ENCODE assay signal across 8 cellular contexts in genomic region chr16:2513405-2514332, GRCh38. TPM values are rescaled to one million over a fixed set of nuclear protein-coding genes. Genes with fewer than 3 reads are reported as not detected.
A peak's percentile ranks its signal among the peaks of the same experiment; 100 is the strongest.
DNase-seq lines count a peak whose midpoint lies in the region; ATAC-seq and TF ChIP-seq lines count a peak whose summit lies in the region.

Gene ATP6V0C, plus strand, starts transcription at chr16:2513952. Its CDS starts 152 bp downstream, at chr16:2514104.

- no peak for TF ChIP-seq EP300 in esophagus muscularis mucosa (IDR thresholded peaks at IDR 0.05)

- 3% methylated on average over 23 of the region's 122 CpGs for WGBS in esophagus muscularis mucosa

- peak within 1 kb of the TSS; percentile 96 to 100 (median 99) for H3K27ac ChIP-seq in esophagus muscularis mucosa (replicated peaks in 1 of 4)

- peak in 1 of 3 experiments; percentile 19 for TF ChIP-seq CTCF in esophagus muscularis mucosa (IDR thresholded peaks at IDR 0.05)

- H3K36me3 ChIP-seq in esophagus muscularis mucosa: no peaks in the 10 kb centered on the region

- H3K4me3 ChIP-seq in esophagus muscularis mucosa: peak within 1 kb of the TSS; percentile 83 to 100 (median 97)

- no peaks in the 10 kb centered on the region for H3K9me3 ChIP-seq in esophagus muscularis mucosa

- peaks cover 49 to 68% (median 67%) of the 10 kb centered on the region in 4 donors for H3K4me1 ChIP-seq in esophagus muscularis mucosa

- intact Hi-C loops in esophagus muscularis mucosa (cut with DNase I): no loop called here

- H3K27me3 ChIP-seq in esophagus muscularis mucosa: peaks cover 0 to 5% (median 0%) of the 10 kb centered on the region in 4 donors

- DNase-seq in DMS53 (lab: John Stamatoyannopoulos, UW) (peak; percentile 98), KG1 (lab: John Stamatoyannopoulos, UW) (peak; percentile 91), esophagus muscularis mucosa (ENCODE audit: extremely low spot score) (peak; percentile 98), myocyte (ENCODE audit: low read depth) (peak; percentile 87)
- peak; percentile 94 to 95 for DNase-seq in activated T-cell treated with anti-CD3 and anti-CD28 coated beads, Interleukin-2, amount 50 U/mL, for 48 hours
- peak; percentile 77 to 86 for DNase-seq in stimulated activated CD8-positive, alpha-beta memory T cell treated with anti-CD3 and anti-CD28 coated beads, Interleukin-7, amount 100 ng/mL, for 4 hours (ENCODE audit: low read depth in 2 of 2)

- ATAC-seq in GM21723 (IDR thresholded peaks at IDR 0.05; ENCODE audit: unreplicated experiment): peak; percentile 64

- TF ChIP-seq POLR2A in esophagus muscularis mucosa (IDR thresholded peaks at IDR 0.05; ENCODE audit: low read depth): peak; percentile 80

TF ChIP-seq in PFSK-1, 5 proteins besides CTCF, POLR2A, EP300 and RAD21:
- TF ChIP-seq REST (IDR thresholded peaks at IDR 0.05; ENCODE audit: insufficient read depth in 1 of 2, low read depth in 2 of 2, low read length in 2 of 2) (0 out of 4 replicates have a peak, but pooled peaks of 1 of the 2 experiments have one; percentile 22), SIN3A (IDR thresholded peaks at IDR 0.05; ENCODE audit: borderline replicate concordance, insufficient read depth, low read length) (no peak; the same call in 1 of the 2 replicates), POLR2AphosphoS5 (IDR thresholded peaks at IDR 0.05; ENCODE audit: low read depth, low read length) (peak; percentile 84), TAF1 (IDR thresholded peaks at IDR 0.05; ENCODE audit: borderline replicate concordance, insufficient read depth, low read length) (peak; percentile 82), FOXP2 (optimal IDR thresholded peaks at IDR 0.05; ENCODE audit: borderline replicate concordance, extremely low read depth, extremely low read length, insufficient read depth) (no peak)

RNA-seq across cellular contexts. Expression of gene ATP6V0C, which starts in this region (rescaled TPM):
- polyA plus RNA-seq in PFSK-1 (2012; ENCODE audit: insufficient read length, low read depth): 315 TPM
- total RNA-seq in esophagus muscularis mucosa (10 to 100 TPM; 42.8 to 85.0 (median 69.0) TPM), myocyte (50.9 and 59.2 TPM in 2 replicates)
- 273 TPM for polyA plus RNA-seq in myocyte (2012)

Comparison
In these comparisons a context has a peak if more than half of its experiments do, and no peak if none do; other contexts are left out.
1. Peak in every context shown above with its lines: DNase-seq, ATAC-seq, H3K4me3 ChIP-seq and H3K27ac ChIP-seq.